Comparison of ENCODE assay signal across 3 cellular contexts in the genomic region with DNA sequence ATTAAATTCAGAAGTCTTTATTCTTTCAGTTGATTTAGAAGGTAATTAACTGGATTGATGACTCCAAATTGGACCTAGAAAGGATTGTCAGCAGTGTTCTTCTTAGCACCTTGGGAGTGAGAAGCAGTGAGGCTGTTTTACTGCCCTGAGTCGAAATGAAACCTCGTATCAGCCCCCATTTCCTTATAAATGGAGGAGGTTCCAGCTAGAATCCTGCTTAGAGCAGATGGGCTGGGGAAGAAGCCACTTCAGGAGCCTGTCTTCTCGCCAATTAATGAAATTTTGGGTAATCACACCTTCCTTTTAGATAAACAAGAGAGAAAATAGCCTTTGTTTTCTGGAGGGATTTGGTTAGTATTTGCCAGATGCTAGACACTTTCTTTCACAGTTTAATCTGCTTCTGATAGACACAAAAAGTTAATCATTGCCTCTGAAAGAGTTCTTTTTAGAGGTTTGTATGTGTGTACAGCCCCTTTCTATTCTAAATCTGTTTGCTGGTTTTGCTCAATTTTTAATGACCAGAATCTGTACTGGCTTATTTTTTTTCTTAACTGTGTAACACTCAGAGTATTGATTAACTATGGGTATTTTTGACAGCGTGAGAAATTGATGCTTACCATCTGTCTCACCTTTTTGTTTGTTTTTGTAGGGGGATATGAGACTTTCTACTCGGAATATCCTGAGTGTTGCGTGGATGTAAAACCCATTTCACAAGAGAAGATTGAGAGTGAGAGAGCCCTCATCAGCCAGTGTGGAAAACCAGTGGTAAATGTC.
TF ChIP-seq lines count a peak whose summit lies in the region.

No MANE protein-coding gene starts in this region.

TF ChIP-seq in SK-N-SH, 30 proteins besides CTCF, POLR2A, EP300 and RAD21 (continued from another document):
- TF ChIP-seq, protein P1, sequence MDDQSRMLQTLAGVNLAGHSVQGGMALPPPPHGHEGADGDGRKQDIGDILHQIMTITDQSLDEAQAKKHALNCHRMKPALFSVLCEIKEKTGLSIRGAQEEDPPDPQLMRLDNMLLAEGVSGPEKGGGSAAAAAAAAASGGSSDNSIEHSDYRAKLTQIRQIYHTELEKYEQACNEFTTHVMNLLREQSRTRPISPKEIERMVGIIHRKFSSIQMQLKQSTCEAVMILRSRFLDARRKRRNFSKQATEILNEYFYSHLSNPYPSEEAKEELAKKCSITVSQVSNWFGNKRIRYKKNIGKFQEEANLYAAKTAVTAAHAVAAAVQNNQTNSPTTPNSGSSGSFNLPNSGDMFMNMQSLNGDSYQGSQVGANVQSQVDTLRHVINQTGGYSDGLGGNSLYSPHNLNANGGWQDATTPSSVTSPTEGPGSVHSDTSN (IDR thresholded peaks at IDR 0.05), result no peak
- TF ChIP-seq RFX5 (IDR thresholded peaks at IDR 0.05; ENCODE audit: low read length), result no peak
- TF ChIP-seq, protein P2, sequence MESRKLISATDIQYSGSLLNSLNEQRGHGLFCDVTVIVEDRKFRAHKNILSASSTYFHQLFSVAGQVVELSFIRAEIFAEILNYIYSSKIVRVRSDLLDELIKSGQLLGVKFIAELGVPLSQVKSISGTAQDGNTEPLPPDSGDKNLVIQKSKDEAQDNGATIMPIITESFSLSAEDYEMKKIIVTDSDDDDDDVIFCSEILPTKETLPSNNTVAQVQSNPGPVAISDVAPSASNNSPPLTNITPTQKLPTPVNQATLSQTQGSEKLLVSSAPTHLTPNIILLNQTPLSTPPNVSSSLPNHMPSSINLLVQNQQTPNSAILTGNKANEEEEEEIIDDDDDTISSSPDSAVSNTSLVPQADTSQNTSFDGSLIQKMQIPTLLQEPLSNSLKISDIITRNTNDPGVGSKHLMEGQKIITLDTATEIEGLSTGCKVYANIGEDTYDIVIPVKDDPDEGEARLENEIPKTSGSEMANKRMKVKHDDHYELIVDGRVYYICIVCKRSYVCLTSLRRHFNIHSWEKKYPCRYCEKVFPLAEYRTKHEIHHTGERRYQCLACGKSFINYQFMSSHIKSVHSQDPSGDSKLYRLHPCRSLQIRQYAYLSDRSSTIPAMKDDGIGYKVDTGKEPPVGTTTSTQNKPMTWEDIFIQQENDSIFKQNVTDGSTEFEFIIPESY (IDR thresholded peaks at IDR 0.05; ENCODE audit: borderline replicate concordance, low read depth), result no peak
- TF ChIP-seq TCF12 (IDR thresholded peaks at IDR 0.05), result no peak
- TF ChIP-seq TAF1 (IDR thresholded peaks at IDR 0.05; ENCODE audit: borderline replicate concordance, low read depth, low read length), result no peak
- no peak for TF ChIP-seq CHD2 (IDR thresholded peaks at IDR 0.05; ENCODE audit: low read length, partially characterized antibody)
- TF ChIP-seq EZH2phosphoT487 (IDR thresholded peaks at IDR 0.05; ENCODE audit: borderline replicate concordance, low read depth), result no peak
- no peak for TF ChIP-seq FOXM1 (IDR thresholded peaks at IDR 0.05; ENCODE audit: low read depth)
- TF ChIP-seq, protein P3, sequence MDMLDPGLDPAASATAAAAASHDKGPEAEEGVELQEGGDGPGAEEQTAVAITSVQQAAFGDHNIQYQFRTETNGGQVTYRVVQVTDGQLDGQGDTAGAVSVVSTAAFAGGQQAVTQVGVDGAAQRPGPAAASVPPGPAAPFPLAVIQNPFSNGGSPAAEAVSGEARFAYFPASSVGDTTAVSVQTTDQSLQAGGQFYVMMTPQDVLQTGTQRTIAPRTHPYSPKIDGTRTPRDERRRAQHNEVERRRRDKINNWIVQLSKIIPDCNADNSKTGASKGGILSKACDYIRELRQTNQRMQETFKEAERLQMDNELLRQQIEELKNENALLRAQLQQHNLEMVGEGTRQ (IDR thresholded peaks at IDR 0.05; ENCODE audit: borderline replicate concordance, low read depth, low read length), result no peak
- no peak for TF ChIP-seq MXI1 (IDR thresholded peaks at IDR 0.05; ENCODE audit: low read depth, low read length)
- TF ChIP-seq NFIC (IDR thresholded peaks at IDR 0.05; ENCODE audit: borderline replicate concordance), result no peak

TF ChIP-seq in SK-N-SH treated with all-trans-retinoic acid at 6 μM for 48 hours, 23 proteins besides CTCF, POLR2A, EP300 and RAD21 (continued from another document and continues in another):
- TF ChIP-seq ZC3H10 (CRISPR knock-in tag; IDR thresholded peaks at IDR 0.05), result no peak
- TF ChIP-seq, protein P4, sequence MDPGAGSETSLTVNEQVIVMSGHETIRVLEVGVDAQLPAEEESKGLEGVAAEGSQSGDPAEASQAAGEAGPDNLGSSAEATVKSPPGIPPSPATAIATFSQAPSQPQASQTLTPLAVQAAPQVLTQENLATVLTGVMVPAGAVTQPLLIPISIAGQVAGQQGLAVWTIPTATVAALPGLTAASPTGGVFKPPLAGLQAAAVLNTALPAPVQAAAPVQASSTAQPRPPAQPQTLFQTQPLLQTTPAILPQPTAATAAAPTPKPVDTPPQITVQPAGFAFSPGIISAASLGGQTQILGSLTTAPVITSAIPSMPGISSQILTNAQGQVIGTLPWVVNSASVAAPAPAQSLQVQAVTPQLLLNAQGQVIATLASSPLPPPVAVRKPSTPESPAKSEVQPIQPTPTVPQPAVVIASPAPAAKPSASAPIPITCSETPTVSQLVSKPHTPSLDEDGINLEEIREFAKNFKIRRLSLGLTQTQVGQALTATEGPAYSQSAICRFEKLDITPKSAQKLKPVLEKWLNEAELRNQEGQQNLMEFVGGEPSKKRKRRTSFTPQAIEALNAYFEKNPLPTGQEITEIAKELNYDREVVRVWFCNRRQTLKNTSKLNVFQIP (CRISPR knock-in tag; IDR thresholded peaks at IDR 0.05; ENCODE audit: borderline replicate concordance, low read depth), result no peak
- no peak for TF ChIP-seq ZNF8 (CRISPR knock-in tag; IDR thresholded peaks at IDR 0.05)
- no peak for TF ChIP-seq TCF4 (CRISPR knock-in tag; IDR thresholded peaks at IDR 0.05; ENCODE audit: borderline replicate concordance)
- TF ChIP-seq, protein P5, sequence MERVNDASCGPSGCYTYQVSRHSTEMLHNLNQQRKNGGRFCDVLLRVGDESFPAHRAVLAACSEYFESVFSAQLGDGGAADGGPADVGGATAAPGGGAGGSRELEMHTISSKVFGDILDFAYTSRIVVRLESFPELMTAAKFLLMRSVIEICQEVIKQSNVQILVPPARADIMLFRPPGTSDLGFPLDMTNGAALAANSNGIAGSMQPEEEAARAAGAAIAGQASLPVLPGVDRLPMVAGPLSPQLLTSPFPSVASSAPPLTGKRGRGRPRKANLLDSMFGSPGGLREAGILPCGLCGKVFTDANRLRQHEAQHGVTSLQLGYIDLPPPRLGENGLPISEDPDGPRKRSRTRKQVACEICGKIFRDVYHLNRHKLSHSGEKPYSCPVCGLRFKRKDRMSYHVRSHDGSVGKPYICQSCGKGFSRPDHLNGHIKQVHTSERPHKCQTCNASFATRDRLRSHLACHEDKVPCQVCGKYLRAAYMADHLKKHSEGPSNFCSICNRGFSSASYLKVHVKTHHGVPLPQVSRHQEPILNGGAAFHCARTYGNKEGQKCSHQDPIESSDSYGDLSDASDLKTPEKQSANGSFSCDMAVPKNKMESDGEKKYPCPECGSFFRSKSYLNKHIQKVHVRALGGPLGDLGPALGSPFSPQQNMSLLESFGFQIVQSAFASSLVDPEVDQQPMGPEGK (CRISPR knock-in tag; IDR thresholded peaks at IDR 0.05; ENCODE audit: borderline replicate concordance), result no peak
- no peak for TF ChIP-seq ARNTL (CRISPR knock-in tag; IDR thresholded peaks at IDR 0.05; ENCODE audit: borderline replicate concordance, low read depth)
- no peak for TF ChIP-seq RARB (CRISPR knock-in tag; IDR thresholded peaks at IDR 0.05)
- no peak for TF ChIP-seq PPARA (CRISPR knock-in tag; IDR thresholded peaks at IDR 0.05; ENCODE audit: borderline replicate concordance)
- no peak for TF ChIP-seq ESRRG (CRISPR knock-in tag; IDR thresholded peaks at IDR 0.05)
- no peak for TF ChIP-seq BACH2 (CRISPR knock-in tag; IDR thresholded peaks at IDR 0.05; ENCODE audit: borderline replicate concordance)
- TF ChIP-seq, protein P6, sequence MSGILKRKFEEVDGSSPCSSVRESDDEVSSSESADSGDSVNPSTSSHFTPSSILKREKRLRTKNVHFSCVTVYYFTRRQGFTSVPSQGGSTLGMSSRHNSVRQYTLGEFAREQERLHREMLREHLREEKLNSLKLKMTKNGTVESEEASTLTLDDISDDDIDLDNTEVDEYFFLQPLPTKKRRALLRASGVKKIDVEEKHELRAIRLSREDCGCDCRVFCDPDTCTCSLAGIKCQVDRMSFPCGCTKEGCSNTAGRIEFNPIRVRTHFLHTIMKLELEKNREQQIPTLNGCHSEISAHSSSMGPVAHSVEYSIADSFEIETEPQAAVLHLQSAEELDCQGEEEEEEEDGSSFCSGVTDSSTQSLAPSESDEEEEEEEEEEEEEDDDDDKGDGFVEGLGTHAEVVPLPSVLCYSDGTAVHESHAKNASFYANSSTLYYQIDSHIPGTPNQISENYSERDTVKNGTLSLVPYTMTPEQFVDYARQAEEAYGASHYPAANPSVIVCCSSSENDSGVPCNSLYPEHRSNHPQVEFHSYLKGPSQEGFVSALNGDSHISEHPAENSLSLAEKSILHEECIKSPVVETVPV (CRISPR knock-in tag; IDR thresholded peaks at IDR 0.05), result no peak
- no peak for TF ChIP-seq ISL1 (CRISPR knock-in tag; IDR thresholded peaks at IDR 0.05)
- TF ChIP-seq TOX (CRISPR knock-in tag; IDR thresholded peaks at IDR 0.05; ENCODE audit: borderline replicate concordance), result no peak
- TF ChIP-seq, protein P7, sequence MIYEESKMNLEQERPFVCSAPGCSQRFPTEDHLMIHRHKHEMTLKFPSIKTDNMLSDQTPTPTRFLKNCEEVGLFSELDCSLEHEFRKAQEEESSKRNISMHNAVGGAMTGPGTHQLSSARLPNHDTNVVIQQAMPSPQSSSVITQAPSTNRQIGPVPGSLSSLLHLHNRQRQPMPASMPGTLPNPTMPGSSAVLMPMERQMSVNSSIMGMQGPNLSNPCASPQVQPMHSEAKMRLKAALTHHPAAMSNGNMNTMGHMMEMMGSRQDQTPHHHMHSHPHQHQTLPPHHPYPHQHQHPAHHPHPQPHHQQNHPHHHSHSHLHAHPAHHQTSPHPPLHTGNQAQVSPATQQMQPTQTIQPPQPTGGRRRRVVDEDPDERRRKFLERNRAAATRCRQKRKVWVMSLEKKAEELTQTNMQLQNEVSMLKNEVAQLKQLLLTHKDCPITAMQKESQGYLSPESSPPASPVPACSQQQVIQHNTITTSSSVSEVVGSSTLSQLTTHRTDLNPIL (CRISPR knock-in tag; IDR thresholded peaks at IDR 0.05; ENCODE audit: low read depth), result no peak
- TF ChIP-seq ZFP3 (CRISPR knock-in tag; IDR thresholded peaks at IDR 0.05), result no peak

TF ChIP-seq in endothelial cell of umbilical vein, 7 proteins besides CTCF, POLR2A, EP300 and RAD21:
- TF ChIP-seq GATA2 (IDR thresholded peaks at IDR 0.05; ENCODE audit: insufficient read depth, insufficient read length, low read depth, low read length), result no peak
TF ChIP-seq in endothelial cell of umbilical vein: peak in this region for 0.
